Comparison of ENCODE assay signal across 16 cellular contexts in genomic region chr1:93900723-93901504, GRCh38. TPM values are rescaled to one million over a fixed set of nuclear protein-coding genes. Genes with fewer than 3 reads are reported as not detected.
A peak's percentile ranks its signal among the peaks of the same experiment; 100 is the strongest.
DNase-seq lines count a peak whose midpoint lies in the region; ATAC-seq, FAIRE-seq and TF ChIP-seq lines count a peak whose summit lies in the region.
"Had no signal": no experiment of that assay in that cellular context is flagged by ENCODE, and none has a peak within 500 bp of the region (broad histone marks: within the 10 kb centered on the region; RNA-seq: fewer than 3 reads in every experiment).

No MANE protein-coding gene starts in this region.

- RAD21 ChIA-PET in GM12878 (lab: Charles Lee; ENCODE audit: unreplicated experiment) = no interaction called here

- H4K20me1 ChIP-seq in GM12878 (ENCODE audit: control insufficient read depth, insufficient read depth) = no peaks in the 10 kb centered on the region
- H4K20me1 ChIP-seq in osteoblast (ENCODE audit: insufficient read depth, low read length) = peaks cover 12% of the 10 kb centered on the region
- H4K20me1 ChIP-seq: BLaER1 had no signal

- H3K9ac ChIP-seq in GM12878 (ENCODE audit: control insufficient read depth, insufficient read depth, low read length) = no peak overlapping the region
- H3K9ac ChIP-seq: BLaER1, KMS-11 had no signal

- no peak overlapping the region for H3K4me2 ChIP-seq in A549
- H3K4me2 ChIP-seq in GM12878 (ENCODE audit: control insufficient read depth, insufficient read depth) = no peak overlapping the region
- no peak overlapping the region for H3K4me2 ChIP-seq in osteoblast (ENCODE audit: insufficient read depth, low read length)
- H3K4me2 ChIP-seq: BLaER1, KMS-11 had no signal

- SMC1A ChIA-PET in GM12878 (lab: Charles Lee; ENCODE audit: uncharacterized antibody, unreplicated experiment) = interaction anchor here (1.0 kb wide), 1 partner anchor 17 kb away, joined by 4 read pairs; no protein-coding TSS in a partner anchor

- no peak for DNase-seq in A549 (ENCODE audit: low read depth in 1 of 2, low spot score in 1 of 2)
- DNase-seq in GM12878 (ENCODE audit: low read depth, low spot score) = no peak
- DNase-seq in osteoblast (ENCODE audit: insufficient read length, low spot score, missing footprints) = peak; percentile 18
- no peak for DNase-seq in ACHN
- DNase-seq: CD4-positive, alpha-beta memory T cell; DMS153; DMS79; GDM1; GOT3; H7 had no signal

- H3K4me3 ChIP-seq in A549 (no peak overlapping the region), HEK293 (ENCODE audit: low read depth, low read length) (no peak overlapping the region), GM12878 (no peak overlapping the region), osteoblast (ENCODE audit: insufficient read depth, low read length) (no peak overlapping the region)
- H3K4me3 ChIP-seq: BLaER1 had no signal

- CTCF ChIA-PET in A549 (lab: Yijun Ruan, JAX) (no interaction called here), HEK293 (lab: Yijun Ruan, JAX) (interaction anchor here (0.6 kb wide), 3 partner anchors 230 to 1057 kb away, joined by 3 read pairs; no protein-coding TSS in a partner anchor), GM12878 (lab: Yijun Ruan, JAX) (interaction anchor here (1.5 kb wide), 1 partner anchor 9 kb away, joined by 4 read pairs; no protein-coding TSS in a partner anchor)

- in situ Hi-C loops in GM12878 (cut with MboI) = no loop called here
- in situ Hi-C loops in ACHN (cut with HindIII; ENCODE audit: low pct_ligation_motif_present, low pct_unique_long_range_greater_than_20kb, low sequenced_read_pairs) = no loop called here

- TF ChIP-seq POLR2A in A549 (IDR thresholded peaks at IDR 0.05; ENCODE audit: low read length) (no peak), GM12878 (IDR thresholded peaks at IDR 0.05; ENCODE audit: low read depth, low read length) (no peak)

- H3K4me1 ChIP-seq in A549 (peaks cover 54% of the 10 kb centered on the region), HEK293 (ENCODE audit: control insufficient read depth, insufficient read depth, low read length) (peaks cover 12% of the 10 kb centered on the region), GM12878 (ENCODE audit: control insufficient read depth, insufficient read depth, low read length) (no peaks in the 10 kb centered on the region; the same call in 1 of the 2 replicates), osteoblast (ENCODE audit: insufficient read depth, low read length) (peaks cover 1% of the 10 kb centered on the region)

- H3K36me3 ChIP-seq in HEK293 (ENCODE audit: control insufficient read depth in 2 of 2, insufficient read depth in 1 of 2, low read length in 2 of 2) (peaks cover 16 to 34% of the 10 kb centered on the region in 2 experiments), GM12878 (ENCODE audit: control insufficient read depth in 2 of 2, insufficient read depth in 2 of 2, low read length in 1 of 2) (peaks cover 0 to 9% of the 10 kb centered on the region in 2 experiments; a peak in 3 of 4 replicates), osteoblast (ENCODE audit: insufficient read depth, low read length) (peaks cover 52% of the 10 kb centered on the region)

- FAIRE-seq in A549 (lab: Jason Lieb, UNC) = no peak
- no peak for FAIRE-seq in GM12878 (lab: Jason Lieb, UNC)
- FAIRE-seq: A204.1 had no signal

- TF ChIP-seq CTCF in A549 (IDR thresholded peaks at IDR 0.05) (no peak), HEK293 (tag by site-specific recombination; IDR thresholded peaks at IDR 0.05) (no peak), GM12878 (IDR thresholded peaks at IDR 0.05 in 2 of 3, conservative IDR thresholded peaks at IDR 0.05 in 1 of 3; ENCODE audit: control insufficient read depth in 2 of 3, extremely low read depth in 1 of 3, insufficient read depth in 1 of 3, low read depth in 3 of 3, low read length in 3 of 3) (no peak), osteoblast (IDR thresholded peaks at IDR 0.05; ENCODE audit: extremely low read depth, low read depth, low read length) (no peak)

- H3K27ac ChIP-seq in A549 = no peak overlapping the region
- H3K27ac ChIP-seq in HEK293 (ENCODE audit: extremely low read depth, low read depth, low read length) = no peak overlapping the region
- H3K27ac ChIP-seq in GM12878 (ENCODE audit: control insufficient read depth, insufficient read depth) = no peak overlapping the region
- no peak overlapping the region for H3K27ac ChIP-seq in osteoblast (ENCODE audit: low read depth, low read length)
- H3K27ac ChIP-seq: BLaER1, KMS-11 had no signal

- no TSS peak for BruUV-seq in GM12878 (replicated peaks; lab: Mats Ljungman, UMichigan)

- no peaks in the 10 kb centered on the region for H3K9me3 ChIP-seq in A549
- no peaks in the 10 kb centered on the region for H3K9me3 ChIP-seq in HEK293 (ENCODE audit: control insufficient read depth, insufficient read depth, low read depth, low read length)
- no peaks in the 10 kb centered on the region for H3K9me3 ChIP-seq in GM12878 (replicated peaks; ENCODE audit: control insufficient read depth, insufficient read depth, low read length)
- H3K9me3 ChIP-seq in osteoblast (ENCODE audit: low read depth, low read length) = no peaks in the 10 kb centered on the region
- H3K9me3 ChIP-seq: BLaER1 had no signal

- POLR2A ChIA-PET in A549 (lab: Yijun Ruan, JAX) = no interaction called here
- POLR2A ChIA-PET in HEK293 (lab: Yijun Ruan, JAX) = no interaction called here
- POLR2A ChIA-PET in GM12878 (lab: Charles Lee) = no interaction called here

- H2AFZ ChIP-seq in GM12878 (ENCODE audit: control insufficient read depth, low read depth, low read length) (no peak overlapping the region), osteoblast (ENCODE audit: low read length) (no peak overlapping the region)

- TF ChIP-seq EP300 in A549 (IDR thresholded peaks at IDR 0.05) (no peak), GM12878 (IDR thresholded peaks at IDR 0.05; ENCODE audit: borderline replicate concordance in 1 of 2, control insufficient read depth in 1 of 2, low read depth in 2 of 2, low read length in 2 of 2) (no peak)

- H3K27me3 ChIP-seq in GM12878 (replicated peaks in 1 of 2; ENCODE audit: control insufficient read depth in 2 of 2, insufficient read depth in 2 of 2, low read length in 1 of 2) = no peaks in the 10 kb centered on the region
- H3K27me3 ChIP-seq in osteoblast (ENCODE audit: insufficient read depth, low read length) = no peaks in the 10 kb centered on the region
- H3K27me3 ChIP-seq: BLaER1 had no signal

- 87% methylated on average over 3 of the region's 3 CpGs for WGBS in A549 (ENCODE audit: missing lambda C conversion rate)
- whole genome bisulfite sequencing in GM12878 (ENCODE audit: insufficient coverage, insufficient replicate concordance, low lambda C conversion rate, missing lambda C conversion rate) = 96% methylated on average over 3 of the region's 3 CpGs

- intact Hi-C loops in GM12878 (cut with micrococcal nuclease; ENCODE audit: unreplicated experiment) = no loop called here

- TF ChIP-seq RAD21 in A549 (conservative IDR thresholded peaks at IDR 0.05 in 1 of 2, IDR thresholded peaks at IDR 0.05 in 1 of 2) (no peak), GM12878 (IDR thresholded peaks at IDR 0.05; ENCODE audit: insufficient read depth, low read depth, low read length) (no peak)

- no peak for ATAC-seq in A549
- ATAC-seq in GM12878 = no peak
- no peak for ATAC-seq in HG03521 (IDR thresholded peaks at IDR 0.05; ENCODE audit: unreplicated experiment)
- ATAC-seq: HCT116 had no signal

- H3K79me2 ChIP-seq in GM12878 (ENCODE audit: control insufficient read depth, insufficient read depth, low read length) (peaks cover 16% of the 10 kb centered on the region), osteoblast (ENCODE audit: insufficient read depth, low read length) (peaks cover 33% of the 10 kb centered on the region)

RNA-seq across cellular contexts. Expression of gene GCLM, which starts 8.3 kb away (rescaled TPM):
- polyA plus RNA-seq in A549 (2011; rRNA removed) = 160 and 163 TPM in 2 replicates
- 41.0 and 50.0 TPM in 2 replicates for polyA plus RNA-seq in A549 (2012; cell fraction: cytosol; rRNA removed)
- 15.8 and 16.0 TPM in 2 replicates for polyA plus RNA-seq in A549 (2012; cell fraction: nucleus; rRNA removed)
- polyA plus RNA-seq in A549 (2017; fragmentation: RNase III; extraction: RNeasy Plus Mini Kit Qiagen cat#74134 plus additional on column Dnase treatment) = 90.2 to 100 TPM (median 92.3 TPM) in 3 replicates
- polyA minus RNA-seq in A549 (2011; rRNA and poly(A)+ RNA removed) = 63.5 and 66.8 TPM in 2 replicates
- total RNA-seq in GM12878 (2013; cell fraction: nucleolus; rRNA removed) = 4.3 and 5.4 TPM in 2 replicates
- 6.2 and 6.4 TPM in 2 replicates for total RNA-seq in GM12878 (2014; rRNA removed)
- total RNA-seq in GM12878 (2014; rRNA removed; fragmentation: Illumina TruSeq; extraction: Trizol) = 7.3 and 7.5 TPM in 2 replicates
- total RNA-seq in GM12878 (2021) = 11.1 and 11.6 TPM in 2 replicates
- polyA plus RNA-seq in GM12878 (2011; ENCODE audit: low read depth) = 1.1 TPM
- 15.3 and 19.7 TPM in 2 replicates for polyA plus RNA-seq in GM12878 (2011; rRNA removed)
- 4.7 and 6.2 TPM in 2 replicates for polyA plus RNA-seq in GM12878 (2011; cell fraction: cytosol; rRNA removed)
- polyA plus RNA-seq in GM12878 (2011; cell fraction: nucleus; rRNA removed) = 4.8 and 5.0 TPM in 2 replicates
- 1.8 and 5.2 TPM in 2 replicates for polyA plus RNA-seq in GM12878 (2012)
- polyA plus RNA-seq in GM12878 (2014; fragmentation: Illumina TruSeq; extraction: Trizol) = 9.5 and 10.1 TPM in 2 replicates
- 1 to 10 TPM; 3.6 to 5.0 TPM for polyA plus RNA-seq in GM12878 (2014; fragmentation: Nextera tagmentation; extraction: Ambion mirVana)
- 5.9 and 6.2 TPM in 2 replicates for polyA plus RNA-seq in GM12878 (2014; rRNA removed)
- polyA plus RNA-seq in GM12878 (2016; fragmentation: Nextera tagmentation; extraction: Ambion mirVana) = 10 to 100 TPM in 1 of 2 experiments, 1 to 10 TPM in 1; 2.6 to 17.3 TPM
- polyA minus RNA-seq in GM12878 (2011; rRNA and poly(A)+ RNA removed) = 7.4 and 13.0 TPM in 2 replicates
- polyA minus RNA-seq in GM12878 (2011; cell fraction: cytosol; rRNA and poly(A)+ RNA removed) = 5.0 and 5.9 TPM in 2 replicates
- polyA minus RNA-seq in GM12878 (2011; cell fraction: nucleus; rRNA and poly(A)+ RNA removed) = 10.4 and 25.8 TPM in 2 replicates
- 23.0 and 27.5 TPM in 2 replicates for total RNA-seq in osteoblast

RNA-seq across cellular contexts. Expression of gene DNTTIP2, which starts 21.9 kb away (rescaled TPM):
- polyA plus RNA-seq in A549 (2011; rRNA removed) = 41.5 and 45.7 TPM in 2 replicates
- 5.4 and 7.7 TPM in 2 replicates for polyA plus RNA-seq in A549 (2012; cell fraction: cytosol; rRNA removed)
- 7.1 and 7.9 TPM in 2 replicates for polyA plus RNA-seq in A549 (2012; cell fraction: nucleus; rRNA removed)
- 39.1 to 42.0 TPM (median 40.6 TPM) in 3 replicates for polyA plus RNA-seq in A549 (2017; fragmentation: RNase III; extraction: RNeasy Plus Mini Kit Qiagen cat#74134 plus additional on column Dnase treatment)
- 18.8 and 19.2 TPM in 2 replicates for polyA minus RNA-seq in A549 (2011; rRNA and poly(A)+ RNA removed)
- total RNA-seq in GM12878 (2013; cell fraction: nucleolus; rRNA removed) = 35.5 and 46.0 TPM in 2 replicates
- 38.3 and 39.7 TPM in 2 replicates for total RNA-seq in GM12878 (2014; rRNA removed)
- 63.3 and 70.8 TPM in 2 replicates for total RNA-seq in GM12878 (2014; rRNA removed; fragmentation: Illumina TruSeq; extraction: Trizol)
- 61.9 and 65.6 TPM in 2 replicates for total RNA-seq in GM12878 (2021)
- 33.3 TPM for polyA plus RNA-seq in GM12878 (2011; ENCODE audit: low read depth)
- 34.3 and 49.7 TPM in 2 replicates for polyA plus RNA-seq in GM12878 (2011; rRNA removed)
- 3.2 and 4.0 TPM in 2 replicates for polyA plus RNA-seq in GM12878 (2011; cell fraction: cytosol; rRNA removed)
- polyA plus RNA-seq in GM12878 (2011; cell fraction: nucleus; rRNA removed) = 169 and 176 TPM in 2 replicates
- polyA plus RNA-seq in GM12878 (2012) = 39.5 and 45.3 TPM in 2 replicates
- 84.7 and 92.9 TPM in 2 replicates for polyA plus RNA-seq in GM12878 (2014; fragmentation: Illumina TruSeq; extraction: Trizol)
- polyA plus RNA-seq in GM12878 (2014; fragmentation: Nextera tagmentation; extraction: Ambion mirVana) = 10 to 100 TPM; 79.0 to 82.8 TPM
- 33.2 and 37.5 TPM in 2 replicates for polyA plus RNA-seq in GM12878 (2014; rRNA removed)
- 10 to 100 TPM; 96.2 to 99.2 TPM for polyA plus RNA-seq in GM12878 (2016; fragmentation: Nextera tagmentation; extraction: Ambion mirVana)
- polyA minus RNA-seq in GM12878 (2011; rRNA and poly(A)+ RNA removed) = 22.3 and 41.3 TPM in 2 replicates
- 6.3 and 6.9 TPM in 2 replicates for polyA minus RNA-seq in GM12878 (2011; cell fraction: cytosol; rRNA and poly(A)+ RNA removed)
- polyA minus RNA-seq in GM12878 (2011; cell fraction: nucleus; rRNA and poly(A)+ RNA removed) = 25.3 and 39.9 TPM in 2 replicates
- 23.5 and 25.3 TPM in 2 replicates for total RNA-seq in osteoblast
